ENCODE assay signal across 1 cellular context in genomic region chr13:55437162-55437561, GRCh38.
TF ChIP-seq lines count a peak whose summit lies in the region.

No MANE protein-coding gene starts in this region.

TF ChIP-seq in WTC11, 78 proteins besides CTCF, POLR2A, EP300 and RAD21 (continued from another document):
- TF ChIP-seq ZNF532 (CRISPR knock-in tag; IDR thresholded peaks at IDR 0.05; ENCODE audit: borderline replicate concordance) (no peak), ZSCAN18 (CRISPR knock-in tag; IDR thresholded peaks at IDR 0.05) (no peak), MAX (CRISPR knock-in tag; IDR thresholded peaks at IDR 0.05) (no peak), SMAD4 (CRISPR knock-in tag; IDR thresholded peaks at IDR 0.05) (no peak), ZNF121 (CRISPR knock-in tag; IDR thresholded peaks at IDR 0.05) (no peak), GRHL2 (CRISPR knock-in tag; IDR thresholded peaks at IDR 0.05; ENCODE audit: insufficient replicate concordance, severe bottlenecking) (no peak), ZNF219 (CRISPR knock-in tag; IDR thresholded peaks at IDR 0.05; ENCODE audit: borderline replicate concordance) (no peak), ATF3 (CRISPR knock-in tag; conservative IDR thresholded peaks at IDR 0.05) (no peak), KAT7 (CRISPR knock-in tag; IDR thresholded peaks at IDR 0.05; ENCODE audit: borderline replicate concordance) (no peak), IRF2 (CRISPR knock-in tag; IDR thresholded peaks at IDR 0.05; ENCODE audit: borderline replicate concordance, low read depth) (no peak)
